Comparison of ENCODE assay signal across 18 cellular contexts in the genomic region with DNA sequence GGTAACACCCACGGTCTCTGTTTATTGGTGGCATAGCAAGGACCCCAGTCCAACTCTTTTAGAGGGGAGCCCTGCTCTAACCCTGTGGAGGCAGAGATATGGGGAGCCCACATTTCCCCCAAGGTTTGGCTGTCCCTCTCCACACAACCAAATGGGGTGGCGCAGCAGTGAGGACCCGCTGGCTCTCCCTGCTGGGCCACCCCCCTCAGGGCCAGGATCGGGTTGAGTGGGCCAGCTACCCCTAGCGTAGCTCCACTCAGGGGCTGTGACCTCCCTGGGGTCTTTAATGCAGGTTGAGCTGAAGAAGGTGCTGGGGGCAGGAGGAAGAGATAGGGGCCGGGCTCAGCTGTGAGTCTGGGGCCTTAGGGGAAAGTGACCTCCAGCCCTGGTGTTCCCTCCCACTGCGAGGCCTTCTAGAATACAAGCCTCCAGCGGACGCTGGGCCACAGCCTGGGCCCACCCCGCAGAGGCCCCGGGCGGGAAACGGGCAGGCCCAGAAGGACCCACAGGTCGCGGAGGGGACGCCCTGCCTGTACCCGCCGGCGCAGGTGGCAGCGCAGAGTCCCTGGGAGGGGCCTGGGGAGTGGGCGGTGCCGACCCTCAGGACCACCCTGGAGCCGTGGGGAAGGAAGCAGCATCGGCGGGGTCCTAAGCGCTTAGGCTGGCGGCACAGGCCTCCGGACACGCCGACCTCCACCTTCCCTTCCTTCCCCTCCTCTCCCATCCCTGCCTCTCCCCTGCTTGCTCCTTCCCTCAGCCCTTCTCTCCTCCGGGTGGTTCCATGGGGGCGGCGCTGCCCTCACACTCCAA. TPM values are rescaled to one million over a fixed set of nuclear protein-coding genes. Genes with fewer than 3 reads are reported as not detected.
DNase-seq lines count a peak whose midpoint lies in the region; ATAC-seq, FAIRE-seq and TF ChIP-seq lines count a peak whose summit lies in the region.
"Had no signal": no experiment of that assay in that cellular context is flagged by ENCODE, and none has a peak within 500 bp of the region (broad histone marks: within the 10 kb centered on the region; RNA-seq: fewer than 3 reads in every experiment).

No MANE protein-coding gene starts in this region.

- H3K4me3 ChIP-seq in A549 (peak overlapping the region; percentile 27; the same call in 2 of the 3 replicates), NT2/D1 (ENCODE audit: insufficient read length, low read depth) (peak overlapping the region; percentile 20), left ventricle myocardium inferior (peak overlapping the region; percentile 35)
- H3K4me3 ChIP-seq: cardiac muscle cell had no signal

- intact Hi-C loops in left ventricle myocardium inferior (cut with micrococcal nuclease) = no loop called here
- intact Hi-C loops in activated CD4-positive, alpha-beta T cell treated with anti-CD3 and anti-CD28 coated beads for 36 hours (cut with DNase I, micrococcal nuclease) = no loop called here
- intact Hi-C loops in natural killer cell (cut with micrococcal nuclease) = no loop called here

- H3K36me3 ChIP-seq in NT2/D1 (ENCODE audit: insufficient read depth, insufficient read length, low read length) (no peaks in the 10 kb centered on the region), left ventricle myocardium inferior (no peaks in the 10 kb centered on the region)
- H3K36me3 ChIP-seq: cardiac muscle cell had no signal

- H3K27me3 ChIP-seq in NT2/D1 (ENCODE audit: insufficient read depth, insufficient read length) (peaks cover 2% of the 10 kb centered on the region), left ventricle myocardium inferior (ENCODE audit: low read depth) (peaks cover 47% of the 10 kb centered on the region)

- H3K27ac Mint-ChIP-seq in nephron = no peak overlapping the region
- no peak overlapping the region for H3K27ac Mint-ChIP-seq in activated CD4-positive, alpha-beta T cell treated with anti-CD3 and anti-CD28 coated beads for 36 hours
- no peak overlapping the region for H3K27ac Mint-ChIP-seq in natural killer cell
- H3K27ac Mint-ChIP-seq: activated B cell treated with CpG ODN at 0.5 μM for 24 hours had no signal

- TF ChIP-seq CTCF in A549 (IDR thresholded peaks at IDR 0.05) (no peak), left ventricle myocardium inferior (IDR thresholded peaks at IDR 0.05; ENCODE audit: borderline replicate concordance) (no peak), nephron (IDR thresholded peaks at IDR 0.05; ENCODE audit: unreplicated experiment in 3 of 3) (no peak), natural killer cell (IDR thresholded peaks at IDR 0.05) (no peak)

- no peaks in the 10 kb centered on the region for H3K9me3 Mint-ChIP-seq in nephron
- H3K9me3 Mint-ChIP-seq in activated CD4-positive, alpha-beta T cell treated with anti-CD3 and anti-CD28 coated beads for 36 hours (ENCODE audit: low read depth) = no peaks in the 10 kb centered on the region
- H3K9me3 Mint-ChIP-seq in natural killer cell = no peaks in the 10 kb centered on the region
- H3K9me3 Mint-ChIP-seq: activated B cell treated with CpG ODN at 0.5 μM for 24 hours had no signal

- TF ChIP-seq POLR2A in A549 (IDR thresholded peaks at IDR 0.05; ENCODE audit: low read length) = no peak

- CTCF ChIA-PET in A549 (lab: Yijun Ruan, JAX) = interaction anchor here (0.7 to 4.5 kb wide), 12 partner anchors 12 to 301 kb away, joined by 3 to 43 read pairs (median 5); partner anchors contain the start of gene MAB21L4
- CTCF ChIA-PET in activated CD4-positive, alpha-beta T cell treated with anti-CD3 and anti-CD28 coated beads for 36 hours (lab: Charles Lee) = interaction anchor here (0.6 to 0.7 kb wide), 2 partner anchors 136 to 1166 kb away, joined by 3 read pairs; no protein-coding TSS in a partner anchor

- H3K4me1 Mint-ChIP-seq in nephron (peaks cover 7% of the 10 kb centered on the region), natural killer cell (no peaks in the 10 kb centered on the region)
- no peaks in the 10 kb centered on the region for H3K4me1 Mint-ChIP-seq in activated CD4-positive, alpha-beta T cell treated with anti-CD3 and anti-CD28 coated beads for 36 hours

- H3K27ac ChIP-seq in A549 = peak overlapping the region; percentile 80 to 90; a peak in 5 of 6 replicates
- H3K27ac ChIP-seq in left ventricle myocardium inferior (replicated peaks) = no peak overlapping the region
- H3K27ac ChIP-seq: cardiac muscle cell had no signal

- WGBS in A549 (ENCODE audit: missing lambda C conversion rate) = 46% methylated on average over 22 of the region's 33 CpGs

- peak overlapping the region; percentile 80 for H3K4me2 ChIP-seq in A549

- no peak overlapping the region for H3K9ac ChIP-seq in NT2/D1 (ENCODE audit: insufficient read length, low read depth)

- H3K4me3 Mint-ChIP-seq in nephron = peak overlapping the region; percentile 24 to 50 (median 34)
- no peak overlapping the region for H3K4me3 Mint-ChIP-seq in activated CD4-positive, alpha-beta T cell treated with anti-CD3 and anti-CD28 coated beads for 36 hours
- no peak overlapping the region for H3K4me3 Mint-ChIP-seq in natural killer cell
- H3K4me3 Mint-ChIP-seq: activated B cell treated with CpG ODN at 0.5 μM for 24 hours had no signal

- POLR2A ChIA-PET in A549 (lab: Yijun Ruan, JAX) = no interaction called here
- POLR2A ChIA-PET in activated CD4-positive, alpha-beta T cell treated with anti-CD3 and anti-CD28 coated beads for 36 hours (lab: Charles Lee) = no interaction called here

- FAIRE-seq in A549 (lab: Jason Lieb, UNC) = no peak

- ATAC-seq in A549 (peak in 1 of 2 experiments; percentile 6; a peak in 1 of 6 replicates), natural killer cell (no peak), GM19324 (IDR thresholded peaks at IDR 0.05; ENCODE audit: low FRiP score, unreplicated experiment) (no peak)
- no peak for ATAC-seq in activated CD4-positive, alpha-beta T cell treated with anti-CD3 and anti-CD28 coated beads for 36 hours

- H3K4me1 ChIP-seq in A549 (peaks cover 39% of the 10 kb centered on the region), NT2/D1 (ENCODE audit: insufficient read depth, insufficient read length) (peaks cover 25% of the 10 kb centered on the region), left ventricle myocardium inferior (peaks cover 44% of the 10 kb centered on the region)

- H3K27me3 Mint-ChIP-seq in nephron (ENCODE audit: low read depth) (peaks cover 30% of the 10 kb centered on the region), natural killer cell (ENCODE audit: low read depth in 2 of 2) (peaks cover 0 to 6% of the 10 kb centered on the region in 2 donors)
- H3K27me3 Mint-ChIP-seq in activated CD4-positive, alpha-beta T cell treated with anti-CD3 and anti-CD28 coated beads for 36 hours = peaks cover 14% of the 10 kb centered on the region

- no peak for TF ChIP-seq RAD21 in A549 (conservative IDR thresholded peaks at IDR 0.05 in 1 of 2, IDR thresholded peaks at IDR 0.05 in 1 of 2)

- DNase-seq in A549 (ENCODE audit: low read depth in 1 of 2, low spot score in 1 of 2) (no peak), NT2/D1 (ENCODE audit: low read depth, low spot score) (no peak), left ventricle myocardium inferior (peak; percentile 12), NCI-H82 (lab: John Stamatoyannopoulos, UW) (no peak), natural killer cell (no peak)
- DNase-seq in activated CD4-positive, alpha-beta T cell treated with anti-CD3 and anti-CD28 coated beads for 36 hours = no peak
- DNase-seq: activated B cell treated with CpG ODN at 0.5 μM for 24 hours; kidney glomerular epithelial cell; NCI-H1105 treated with DMSO at 0.1 percent for 48 hours; OCI-M1; stimulated activated CD4-positive, alpha-beta T cell treated with anti-CD3 and anti-CD28 coated beads, Interleukin-4, amount 100 ng/mL, for 1 hour had no signal

- H3K9me3 ChIP-seq in A549 (no peaks in the 10 kb centered on the region), NT2/D1 (ENCODE audit: insufficient read depth, low read length) (no peaks in the 10 kb centered on the region), left ventricle myocardium inferior (replicated peaks) (no peaks in the 10 kb centered on the region)

- TF ChIP-seq EP300 in A549 (IDR thresholded peaks at IDR 0.05) = no peak

- H3K36me3 Mint-ChIP-seq in nephron (ENCODE audit: low read depth) = no peaks in the 10 kb centered on the region
- no peaks in the 10 kb centered on the region for H3K36me3 Mint-ChIP-seq in activated CD4-positive, alpha-beta T cell treated with anti-CD3 and anti-CD28 coated beads for 36 hours (ENCODE audit: low read depth)
- no peaks in the 10 kb centered on the region for H3K36me3 Mint-ChIP-seq in natural killer cell

TF ChIP-seq in A549, 52 proteins besides CTCF, POLR2A, EP300 and RAD21 (continues in another document):
- TF ChIP-seq HOXA7 (CRISPR knock-in tag; IDR thresholded peaks at IDR 0.05) (no peak), CHD4 (IDR thresholded peaks at IDR 0.05; ENCODE audit: borderline replicate concordance) (no peak)
- TF ChIP-seq, protein P1, sequence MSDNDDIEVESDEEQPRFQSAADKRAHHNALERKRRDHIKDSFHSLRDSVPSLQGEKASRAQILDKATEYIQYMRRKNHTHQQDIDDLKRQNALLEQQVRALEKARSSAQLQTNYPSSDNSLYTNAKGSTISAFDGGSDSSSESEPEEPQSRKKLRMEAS (IDR thresholded peaks at IDR 0.05) = no peak

RNA-seq across cellular contexts. Expression of gene CROCC2, which starts 9.6 kb away (rescaled TPM):
- polyA plus RNA-seq in A549 (2011; rRNA removed) (not detected in 2 replicates), A549 (2017; fragmentation: RNase III; extraction: RNeasy Plus Mini Kit Qiagen cat#74134 plus additional on column Dnase treatment) (not detected in 3 replicates)
- polyA plus RNA-seq in A549 (2012; cell fraction: cytosol; rRNA removed) = not detected in 2 replicates
- polyA plus RNA-seq in A549 (2012; cell fraction: nucleus; rRNA removed) = 0.01 and 0.04 TPM in 2 replicates
- polyA minus RNA-seq in A549 (2011; rRNA and poly(A)+ RNA removed) = not detected in 2 replicates
- total RNA-seq in left ventricle myocardium inferior (not detected), natural killer cell (under 1 TPM in 1 of 3 donors, not detected in 2; 0.14 TPM)
- total RNA-seq in activated CD4-positive, alpha-beta T cell treated with anti-CD3 and anti-CD28 coated beads for 36 hours = not detected
- total RNA-seq: A673, activated B cell treated with CpG ODN at 0.5 μM for 24 hours, cardiac muscle cell, G401, myocyte, urinary bladder had no signal
- polyA plus RNA-seq: cardiac muscle cell had no signal

RNA-seq across cellular contexts. Expression of gene MAB21L4, which starts 19.8 kb away (rescaled TPM):
- polyA plus RNA-seq in A549 (2011; rRNA removed) (not detected in 2 replicates), A549 (2017; fragmentation: RNase III; extraction: RNeasy Plus Mini Kit Qiagen cat#74134 plus additional on column Dnase treatment) (not detected in 3 replicates)
- 0.03 and 0.04 TPM in 2 replicates for polyA plus RNA-seq in A549 (2012; cell fraction: cytosol; rRNA removed)
- polyA plus RNA-seq in A549 (2012; cell fraction: nucleus; rRNA removed) = 0.05 TPM in 1 of 2 replicates, not detected in the other
- polyA minus RNA-seq in A549 (2011; rRNA and poly(A)+ RNA removed) = not detected in 2 replicates
- total RNA-seq in left ventricle myocardium inferior (not detected), natural killer cell (not detected)
- not detected for total RNA-seq in activated CD4-positive, alpha-beta T cell treated with anti-CD3 and anti-CD28 coated beads for 36 hours
- total RNA-seq: A673, activated B cell treated with CpG ODN at 0.5 μM for 24 hours, cardiac muscle cell, G401, myocyte had no signal
- polyA plus RNA-seq: cardiac muscle cell had no signal

RNA-seq across cellular contexts. Expression of gene AGXT, which starts 47.1 kb away (rescaled TPM):
- not detected in 2 replicates for polyA plus RNA-seq in A549 (2011; rRNA removed)
- not detected in 2 replicates for polyA plus RNA-seq in A549 (2012; cell fraction: cytosol; rRNA removed)
- not detected in 2 replicates for polyA plus RNA-seq in A549 (2012; cell fraction: nucleus; rRNA removed)
- not detected in 3 replicates for polyA plus RNA-seq in A549 (2017; fragmentation: RNase III; extraction: RNeasy Plus Mini Kit Qiagen cat#74134 plus additional on column Dnase treatment)
- not detected in 2 replicates for polyA minus RNA-seq in A549 (2011; rRNA and poly(A)+ RNA removed)
- not detected for total RNA-seq in left ventricle myocardium inferior
- total RNA-seq in activated CD4-positive, alpha-beta T cell treated with anti-CD3 and anti-CD28 coated beads for 36 hours = not detected
- not detected for total RNA-seq in natural killer cell
- total RNA-seq: A673, activated B cell treated with CpG ODN at 0.5 μM for 24 hours, G401, myocyte, urinary bladder had no signal

Comparison
In these comparisons a context has a peak if more than half of its experiments do, and no peak if none do; other contexts are left out.
1. H3K4me3 Mint-ChIP-seq: peak in nephron (3 of 3); none in activated CD4-positive, alpha-beta T cell treated with anti-CD3 and anti-CD28 coated beads for 36 hours (single experiment) and natural killer cell (single experiment).
2. Peak in every context shown above with its lines, with median percentiles within 50 percentile points of each other: H3K4me3 ChIP-seq.